ENCODE assay signal across 1 cellular context in genomic region chr11:64800633-64801464, GRCh38.
TF ChIP-seq lines count a peak whose summit lies in the region.

No MANE protein-coding gene starts in this region.

TF ChIP-seq in IMR-90, 13 proteins besides CTCF, POLR2A, EP300 and RAD21 (continued from another document):
- no peak for TF ChIP-seq BHLHE40 (IDR thresholded peaks at IDR 0.05; ENCODE audit: low read depth, low read length)
- no peak for TF ChIP-seq MXI1 (IDR thresholded peaks at IDR 0.05; ENCODE audit: borderline replicate concordance, low read depth, low read length)
- TF ChIP-seq SMC3 (IDR thresholded peaks at IDR 0.05; ENCODE audit: low read depth, low read length) = no peak
- no peak for TF ChIP-seq CHD1 (IDR thresholded peaks at IDR 0.05; ENCODE audit: low read depth, low read length)
- TF ChIP-seq NFE2L2 (IDR thresholded peaks at IDR 0.05; ENCODE audit: low read depth, low read length) = no peak
- TF ChIP-seq USF2 (IDR thresholded peaks at IDR 0.05; ENCODE audit: low read depth, low read length) = no peak
- TF ChIP-seq RFX5 (IDR thresholded peaks at IDR 0.05; ENCODE audit: low read depth, low read length) = no peak
- TF ChIP-seq RCOR1 (IDR thresholded peaks at IDR 0.05; ENCODE audit: insufficient replicate concordance, low read length) = no peak
- TF ChIP-seq MAZ (IDR thresholded peaks at IDR 0.05; ENCODE audit: borderline replicate concordance, low read depth, low read length) = no peak
- no peak for TF ChIP-seq FOS (IDR thresholded peaks at IDR 0.05; ENCODE audit: low read depth, low read length)
